Comparison of ENCODE assay signal across 2 cellular contexts in genomic region chr9:129989740-129990139, GRCh38.
TF ChIP-seq lines count a peak whose summit lies in the region.

No MANE protein-coding gene starts in this region.

TF ChIP-seq in endothelial cell of umbilical vein, 7 proteins besides CTCF, POLR2A, EP300 and RAD21:
- TF ChIP-seq EZH2 (IDR thresholded peaks at IDR 0.05; ENCODE audit: borderline replicate concordance, low read depth, low read length, severe bottlenecking) (no peak), FOS (IDR thresholded peaks at IDR 0.05; ENCODE audit: borderline replicate concordance, insufficient read depth, low read length) (no peak), GATA2 (IDR thresholded peaks at IDR 0.05; ENCODE audit: insufficient read depth, insufficient read length, low read depth, low read length) (no peak), MYC (IDR thresholded peaks at IDR 0.05; ENCODE audit: low read depth, low read length) (no peak), JUN (IDR thresholded peaks at IDR 0.05; ENCODE audit: borderline replicate concordance, insufficient read depth, insufficient read length, low read depth) (no peak), MAX (IDR thresholded peaks at IDR 0.05; ENCODE audit: insufficient read depth, insufficient read length) (no peak)

TF ChIP-seq in HepG2, 621 proteins besides CTCF, POLR2A, EP300 and RAD21:
- TF ChIP-seq SAFB2 (CRISPR knock-in tag; IDR thresholded peaks at IDR 0.05; ENCODE audit: borderline replicate concordance, low read depth) (no peak), ZFP82 (CRISPR knock-in tag; IDR thresholded peaks at IDR 0.05; ENCODE audit: borderline replicate concordance) (no peak), E2F1 (CRISPR knock-in tag; IDR thresholded peaks at IDR 0.05) (no peak), MAF1 (CRISPR knock-in tag; IDR thresholded peaks at IDR 0.05; ENCODE audit: borderline replicate concordance) (no peak), PRDM10 (CRISPR knock-in tag; IDR thresholded peaks at IDR 0.05; ENCODE audit: low read depth) (no peak), HOXA5 (CRISPR knock-in tag; IDR thresholded peaks at IDR 0.05) (no peak)
TF ChIP-seq in HepG2: peak in this region for 0.
